Comparison of ENCODE assay signal across 8 cellular contexts in genomic region chr16:20900299-20901067, GRCh38. TPM values are rescaled to one million over a fixed set of nuclear protein-coding genes. Genes with fewer than 3 reads are reported as not detected.
A peak's percentile ranks its signal among the peaks of the same experiment; 100 is the strongest.
DNase-seq lines count a peak whose midpoint lies in the region; ATAC-seq, FAIRE-seq and TF ChIP-seq lines count a peak whose summit lies in the region.

TSS of gene DCUN1D3 (minus strand) at chr16:20900358. CDS start at chr16:20862538, 37,820 bp downstream.
TSS of gene LYRM1 (plus strand) at chr16:20900771. CDS start at chr16:20915556, 14,785 bp downstream.

- H4K8ac ChIP-seq in H1 (ENCODE audit: extremely low read depth, insufficient read depth, low read length), result peak within 1 kb of the TSS; percentile 96; the same call in 1 of the 2 replicates

- H3K23ac ChIP-seq in H1 (ENCODE audit: insufficient read length), result no peak within 1 kb of the TSS

- peak; percentile 63 to 88 (median 82) for DNase-seq in CD8-positive, alpha-beta T cell
- DNase-seq in HT1080 (ENCODE audit: low read depth), result peak; percentile 98
- DNase-seq in NOMO-1 treated with DMSO at 0.1 percent for 48 hours (lab: John Stamatoyannopoulos, UW; ENCODE audit: unreplicated experiment), result peak; percentile 94
- peak; percentile 80 to 87 for DNase-seq in activated CD8-positive, alpha-beta memory T cell treated with anti-CD3 and anti-CD28 coated beads for 4 hours (ENCODE audit: low read depth in 2 of 2)
- peak; percentile 91 to 94 for DNase-seq in H1 (ENCODE audit: low read depth in 1 of 2, low spot score in 2 of 2)
- peak; percentile 58 to 68 for DNase-seq in memory B cell (ENCODE audit: low spot score in 2 of 2)
- peak; percentile 82 for DNase-seq in stimulated activated CD8-positive, alpha-beta memory T cell treated with anti-CD3 and anti-CD28 coated beads, Interleukin-12 subunit alpha, Interleukin-12 subunit beta, amount 100 ng/mL, for 24 hours (ENCODE audit: extremely low read depth)

- peak within 1 kb of the TSS; percentile 34 for H4K91ac ChIP-seq in H1 (replicated peaks; ENCODE audit: insufficient read length, low read length)

- no peaks in the 10 kb centered on the region for H3K9me3 ChIP-seq in CD8-positive, alpha-beta T cell (ENCODE audit: low read length)
- H3K9me3 ChIP-seq in H1 (ENCODE audit: insufficient read depth in 2 of 2, low read depth in 1 of 2, low read length in 1 of 2), result no peaks in the 10 kb centered on the region

- no peak for FAIRE-seq in H1 (lab: Jason Lieb, UNC)

- H3K79me2 ChIP-seq in H1 (ENCODE audit: control insufficient read depth in 1 of 2, insufficient read depth in 2 of 2, low read length in 2 of 2), result peaks cover 6 to 61% of the 10 kb centered on the region in 2 experiments; a peak in 2 of 4 replicates

- H3K56ac ChIP-seq in H1 (replicated peaks; ENCODE audit: insufficient read length, low read depth, low read length), result peak within 1 kb of the TSS; percentile 36

- H3K27me3 ChIP-seq in CD8-positive, alpha-beta T cell (ENCODE audit: insufficient read depth, low read length), result no peaks in the 10 kb centered on the region
- no peaks in the 10 kb centered on the region for H3K27me3 ChIP-seq in H1 (replicated peaks in 1 of 4; ENCODE audit: control insufficient read depth in 3 of 4, extremely low read depth in 1 of 4, insufficient read depth in 3 of 4, low read length in 3 of 4)

- TF ChIP-seq POLR2A in H1 (IDR thresholded peaks at IDR 0.05; ENCODE audit: control extremely low read depth in 1 of 2, low read depth in 2 of 2, low read length in 2 of 2), result peak; percentile 60 to 91

- H3K4me1 Mint-ChIP-seq in CD8-positive, alpha-beta T cell (ENCODE audit: low read depth), result peaks cover 69% of the 10 kb centered on the region
- peaks cover 44% of the 10 kb centered on the region for H3K4me1 Mint-ChIP-seq in memory B cell

- H3K9me3 Mint-ChIP-seq in CD8-positive, alpha-beta T cell, result no peaks in the 10 kb centered on the region
- no peaks in the 10 kb centered on the region for H3K9me3 Mint-ChIP-seq in memory B cell

- H2BK120ac ChIP-seq in H1 (replicated peaks; ENCODE audit: low read depth, low read length), result no peak within 1 kb of the TSS

- H4K5ac ChIP-seq in H1 (ENCODE audit: insufficient read length, low read depth, low read length), result peak within 1 kb of the TSS; percentile 53

- peak within 1 kb of the TSS; percentile 90 for H2BK12ac ChIP-seq in H1 (ENCODE audit: low read depth, low read length)

- POLR2A ChIA-PET in CD8-positive, alpha-beta T cell (lab: Charles Lee), result interaction anchor here (0.7 to 1.3 kb wide), 5 partner anchors 26 to 258 kb away, joined by 3 to 11 read pairs (median 3); partner anchors contain the start of genes ERI2, LDAF1 and REXO5
- POLR2A ChIA-PET in H1 (lab: Charles Lee; ENCODE audit: partially characterized antibody), result interaction anchor here (0.6 to 2.9 kb wide), 20 partner anchors 9 to 149 kb away, joined by 3 to 16 read pairs (median 3); partner anchors contain the start of genes ERI2 and REXO5

- H3K36me3 Mint-ChIP-seq in CD8-positive, alpha-beta T cell, result peaks cover 22% of the 10 kb centered on the region
- H3K36me3 Mint-ChIP-seq in memory B cell, result peaks cover 3% of the 10 kb centered on the region

- H2BK20ac ChIP-seq in H1 (ENCODE audit: low read length), result no peak within 1 kb of the TSS

- peak within 1 kb of the TSS; percentile 89 to 98 (median 96) for H3K9ac ChIP-seq in H1 (replicated peaks in 1 of 4; ENCODE audit: extremely low read depth in 1 of 4, low read depth in 3 of 4, low read length in 3 of 4)

- H3K36me3 ChIP-seq in CD8-positive, alpha-beta T cell (ENCODE audit: insufficient read depth, low read length), result no peaks in the 10 kb centered on the region
- H3K36me3 ChIP-seq in H1 (ENCODE audit: control insufficient read depth in 2 of 4, insufficient read depth in 4 of 4, low read length in 3 of 4), result peaks cover 0 to 11% (median 4%) of the 10 kb centered on the region in 4 experiments; a peak in 4 of 8 replicates

- H3K18ac ChIP-seq in H1 (ENCODE audit: extremely low read depth, low read length), result peak within 1 kb of the TSS; percentile 89

- TF ChIP-seq RAD21 in H1 (IDR thresholded peaks at IDR 0.05 in 1 of 2, conservative IDR thresholded peaks at IDR 0.05 in 1 of 2; ENCODE audit: low read depth in 2 of 2, low read length in 2 of 2), result 0 out of 4 replicates have a peak, but pooled peaks of 1 of the 2 experiments have one; percentile 3

- H3K4me1 ChIP-seq in CD8-positive, alpha-beta T cell (ENCODE audit: insufficient read depth, low read length), result peaks cover 40% of the 10 kb centered on the region
- H3K4me1 ChIP-seq in H1 (replicated peaks in 1 of 4; ENCODE audit: control insufficient read depth in 3 of 4, insufficient read depth in 4 of 4, low read length in 3 of 4), result peaks cover 0 to 9% (median 3%) of the 10 kb centered on the region in 4 experiments; a peak in 3 of 7 replicates

- intact Hi-C loops in CD8-positive, alpha-beta T cell (cut with DNase I, micrococcal nuclease), result loop anchor here (1.0 to 5.0 kb wide), 4 partner anchors 25 to 1397 kb away; partner anchors contain the start of genes ERI2 (in 1 of the 2), POLR3E (in 1 of the 2), REXO5 (in 1 of the 2) and THUMPD1 (in 1 of the 2)

- no peaks in the 10 kb centered on the region for H3K27me3 Mint-ChIP-seq in CD8-positive, alpha-beta T cell (ENCODE audit: low read depth)
- H3K27me3 Mint-ChIP-seq in memory B cell, result no peaks in the 10 kb centered on the region

- peak within 1 kb of the TSS; percentile 80 for H3K4me3 ChIP-seq in CD8-positive, alpha-beta T cell (ENCODE audit: low read depth, low read length)
- peak within 1 kb of the TSS; percentile 86 to 96 (median 90) for H3K4me3 ChIP-seq in H1 (ENCODE audit: extremely low read depth in 1 of 4, insufficient read depth in 2 of 4, low read depth in 3 of 4, low read length in 4 of 4)

- H2AK5ac ChIP-seq in H1 (ENCODE audit: low read depth, low read length), result no peak within 1 kb of the TSS

- peaks cover 2% of the 10 kb centered on the region for H3K79me1 ChIP-seq in H1 (ENCODE audit: low read depth, low read length)

- WGBS in H1 (ENCODE audit: extremely low coverage in 1 of 2, insufficient coverage in 1 of 2, insufficient read length in 1 of 2, insufficient replicate concordance in 2 of 2, low coverage in 1 of 2, low lambda C conversion rate in 2 of 2, missing lambda C conversion rate in 1 of 2), 2 experiments, result 1% methylated on average over 36 of the region's 62 CpGs; no CpG with 5 or more reads in 1 of the 2 experiments

- H3K4me2 ChIP-seq in H1 (ENCODE audit: insufficient read depth in 1 of 2, low read depth in 2 of 2, low read length in 2 of 2), result peak within 1 kb of the TSS; percentile 89 to 97

- peak within 1 kb of the TSS; percentile 93 for H2BK5ac ChIP-seq in H1 (ENCODE audit: low read depth, low read length)

- H2AFZ ChIP-seq in H1 (ENCODE audit: low read length), result peak within 1 kb of the TSS; percentile 68

- H4K20me1 ChIP-seq in H1 (replicated peaks in 1 of 2; ENCODE audit: control insufficient read depth in 1 of 2, insufficient read depth in 2 of 2, low read length in 2 of 2), result no peaks in the 10 kb centered on the region

- H3K23me2 ChIP-seq in H1 (ENCODE audit: low read depth, low read length), result peaks cover 6% of the 10 kb centered on the region; the same call in 1 of the 2 replicates

- no peak within 1 kb of the TSS for H3K14ac ChIP-seq in H1 (ENCODE audit: insufficient read length)

- H3K4me3 Mint-ChIP-seq in CD8-positive, alpha-beta T cell, result peak within 1 kb of the TSS; percentile 96
- peak within 1 kb of the TSS; percentile 93 for H3K4me3 Mint-ChIP-seq in memory B cell

- H3K27ac ChIP-seq in CD8-positive, alpha-beta T cell (ENCODE audit: low read depth, low read length), result peak within 1 kb of the TSS; percentile 93
- peak within 1 kb of the TSS; percentile 97 for H3K27ac ChIP-seq in H1 (ENCODE audit: low read depth, low read length)

- CTCF ChIA-PET in CD8-positive, alpha-beta T cell (lab: Charles Lee), result no interaction called here
- CTCF ChIA-PET in H1 (lab: Charles Lee; ENCODE audit: partially characterized antibody), result interaction anchor here (0.7 to 1.0 kb wide), 4 partner anchors 13 to 183 kb away, joined by 3 read pairs; no protein-coding TSS in a partner anchor

- H2BK15ac ChIP-seq in H1 (ENCODE audit: low read length), result no peak within 1 kb of the TSS

- H3K27ac Mint-ChIP-seq in CD8-positive, alpha-beta T cell, result peak within 1 kb of the TSS; percentile 98
- peak within 1 kb of the TSS; percentile 97 for H3K27ac Mint-ChIP-seq in memory B cell

- no peak for TF ChIP-seq CTCF in CD8-positive, alpha-beta T cell (IDR thresholded peaks at IDR 0.05)
- no peak for TF ChIP-seq CTCF in H1 (IDR thresholded peaks at IDR 0.05; ENCODE audit: control extremely low read depth in 1 of 3, insufficient read depth in 1 of 3, low read depth in 1 of 3, low read length in 3 of 3)

- ATAC-seq in CD8-positive, alpha-beta T cell, result peak; percentile 73
- ATAC-seq in GM19468 (IDR thresholded peaks at IDR 0.05; ENCODE audit: extremely low read depth, unreplicated experiment) (peak; percentile 36), memory B cell (ENCODE audit: low read depth) (peak; percentile 57)

- peak in 1 of 2 experiments; percentile 98; a peak in 2 of 3 replicates for TF ChIP-seq EP300 in H1 (IDR thresholded peaks at IDR 0.05; ENCODE audit: borderline replicate concordance in 1 of 2, low read depth in 2 of 2, low read length in 2 of 2)

- H3K4ac ChIP-seq in H1 (replicated peaks; ENCODE audit: insufficient read length, low read depth, low read length), result no peak within 1 kb of the TSS

RNA-seq across cellular contexts. Expression of gene DCUN1D3, which starts in this region (rescaled TPM):
- total RNA-seq in CD8-positive, alpha-beta T cell, result 1 to 10 TPM; 2.3 to 2.6 TPM
- 7.5 and 10.6 TPM in 2 replicates for total RNA-seq in HT1080 (2014; rRNA removed; shearing (Covaris generic))
- 9.4 and 10.7 TPM in 2 replicates for polyA plus RNA-seq in HT1080 (2015; cell fraction: cytosol; rRNA removed)
- polyA plus RNA-seq in HT1080 (2015; cell fraction: nucleus; rRNA removed), result 12.4 and 12.7 TPM in 2 replicates
- 18.2 and 18.5 TPM in 2 replicates for total RNA-seq in H1 (2021; fragmentation: NEBNext Ultra II Directional; extraction: Animal tissue kit (Norgen Biotek cat#: 25700))
- polyA plus RNA-seq in H1 (2011; rRNA removed), result 2.0 and 3.5 TPM in 2 replicates
- polyA plus RNA-seq in H1 (2011; cell fraction: cytosol; rRNA removed), result 3.7 TPM
- polyA plus RNA-seq in H1 (2011; cell fraction: nucleus; rRNA removed), result 2.7 TPM
- polyA plus RNA-seq in H1 (2012, experiment 1 of 2), result 5.4 to 7.4 TPM (median 5.9 TPM) in 4 replicates
- 2.1 TPM for polyA plus RNA-seq in H1 (2012, experiment 2 of 2)
- polyA plus RNA-seq in H1 (2013, experiment 1 of 2), result 5.6 TPM
- polyA plus RNA-seq in H1 (2013, experiment 2 of 2), result 5.7 TPM
- 12.7 and 12.9 TPM in 2 replicates for polyA minus RNA-seq in H1 (2011; rRNA and poly(A)+ RNA removed)
- polyA minus RNA-seq in H1 (2011; cell fraction: cytosol; rRNA and poly(A)+ RNA removed), result 5.9 TPM
- 6.8 TPM for polyA minus RNA-seq in H1 (2011; cell fraction: nucleus; rRNA and poly(A)+ RNA removed)

RNA-seq across cellular contexts. Expression of gene LYRM1, which starts in this region (rescaled TPM):
- 10 to 100 TPM; 12.4 to 12.7 TPM for total RNA-seq in CD8-positive, alpha-beta T cell
- 28.9 and 52.8 TPM in 2 replicates for total RNA-seq in HT1080 (2014; rRNA removed; shearing (Covaris generic))
- 52.9 and 73.5 TPM in 2 replicates for polyA plus RNA-seq in HT1080 (2015; cell fraction: cytosol; rRNA removed)
- 19.3 and 27.4 TPM in 2 replicates for polyA plus RNA-seq in HT1080 (2015; cell fraction: nucleus; rRNA removed)
- total RNA-seq in H1 (2021; fragmentation: NEBNext Ultra II Directional; extraction: Animal tissue kit (Norgen Biotek cat#: 25700)), result 13.4 and 14.2 TPM in 2 replicates
- 8.1 and 11.6 TPM in 2 replicates for polyA plus RNA-seq in H1 (2011; rRNA removed)
- polyA plus RNA-seq in H1 (2011; cell fraction: cytosol; rRNA removed), result 19.4 TPM
- polyA plus RNA-seq in H1 (2011; cell fraction: nucleus; rRNA removed), result 8.4 TPM
- polyA plus RNA-seq in H1 (2012, experiment 1 of 2), result 15.8 to 19.1 TPM (median 17.7 TPM) in 4 replicates
- 2.6 TPM for polyA plus RNA-seq in H1 (2012, experiment 2 of 2)
- polyA plus RNA-seq in H1 (2013, experiment 1 of 2), result 15.8 TPM
- 13.6 TPM for polyA plus RNA-seq in H1 (2013, experiment 2 of 2)
- polyA minus RNA-seq in H1 (2011; rRNA and poly(A)+ RNA removed), result 6.2 and 8.0 TPM in 2 replicates
- 10.1 TPM for polyA minus RNA-seq in H1 (2011; cell fraction: cytosol; rRNA and poly(A)+ RNA removed)
- 7.5 TPM for polyA minus RNA-seq in H1 (2011; cell fraction: nucleus; rRNA and poly(A)+ RNA removed)

Comparison
In these comparisons a context has a peak if more than half of its experiments do, and no peak if none do; other contexts are left out.
1. Peak in every context shown above with its lines: DNase-seq, ATAC-seq, H3K4me3 ChIP-seq and H3K27ac ChIP-seq.